19 cellular contexts compared by ENCODE assay signal in genomic region chr17:60240290-60240689, GRCh38.
DNase-seq lines count a peak whose midpoint lies in the region; FAIRE-seq and TF ChIP-seq lines count a peak whose summit lies in the region.
"Had no signal": no experiment of that assay in that cellular context is flagged by ENCODE, and none has a peak within 500 bp of the region (broad histone marks: within the 10 kb centered on the region; RNA-seq: fewer than 3 reads in every experiment).

No MANE protein-coding gene starts in this region.

- peaks cover 31 to 47% of the 10 kb centered on the region in 2 donors for H3K36me3 Mint-ChIP-seq in CD14-positive monocyte

- H3K79me1 ChIP-seq in H1 (ENCODE audit: low read depth, low read length), result no peaks in the 10 kb centered on the region

- WGBS in H1 (ENCODE audit: extremely low coverage in 1 of 2, insufficient coverage in 1 of 2, insufficient read length in 1 of 2, insufficient replicate concordance in 2 of 2, low coverage in 1 of 2, low lambda C conversion rate in 2 of 2, missing lambda C conversion rate in 1 of 2), 2 experiments, result 89% methylated on average over 3 of the region's 3 CpGs; no CpG with 5 or more reads in 1 of the 2 experiments

- H3K9me3 ChIP-seq in HEK293 (ENCODE audit: control insufficient read depth, insufficient read depth, low read depth, low read length) (no peaks in the 10 kb centered on the region), H1 (ENCODE audit: insufficient read depth in 2 of 2, low read depth in 1 of 2, low read length in 1 of 2) (no peaks in the 10 kb centered on the region)
- H3K9me3 ChIP-seq: BE2C, Caco-2 had no signal

- H3K27me3 ChIP-seq in H1 (replicated peaks in 1 of 4; ENCODE audit: control insufficient read depth in 3 of 4, extremely low read depth in 1 of 4, insufficient read depth in 3 of 4, low read length in 3 of 4), result no peaks in the 10 kb centered on the region
- H3K27me3 ChIP-seq: BE2C; BLaER1 treated with 17β-estradiol and CSF1 and Interleukin-3, amounts not matched to agents 10 nM and 100 nM had no signal

- H3K23me2 ChIP-seq in H1 (ENCODE audit: low read depth, low read length), result no peaks in the 10 kb centered on the region

- H2BK15ac ChIP-seq in H1 (ENCODE audit: low read length), result no peak overlapping the region

- POLR2A ChIA-PET in HEK293 (lab: Yijun Ruan, JAX), result no interaction called here
- POLR2A ChIA-PET in H1 (lab: Charles Lee; ENCODE audit: partially characterized antibody), result no interaction called here

- no peak for TF ChIP-seq RAD21 in H1 (IDR thresholded peaks at IDR 0.05 in 1 of 2, conservative IDR thresholded peaks at IDR 0.05 in 1 of 2; ENCODE audit: low read depth in 2 of 2, low read length in 2 of 2)

- H3K9ac ChIP-seq in H1 (replicated peaks in 1 of 4; ENCODE audit: extremely low read depth in 1 of 4, low read depth in 3 of 4, low read length in 3 of 4), result no peak overlapping the region
- H3K9ac ChIP-seq: BLaER1 treated with 17β-estradiol and CSF1 and Interleukin-3, amounts not matched to agents 10 nM and 100 nM had no signal

- H3K79me2 ChIP-seq in H1 (ENCODE audit: control insufficient read depth in 1 of 2, insufficient read depth in 2 of 2, low read length in 2 of 2), result no peaks in the 10 kb centered on the region

- H3K4ac ChIP-seq in H1 (replicated peaks; ENCODE audit: insufficient read length, low read depth, low read length), result no peak overlapping the region

- no peak overlapping the region for H2AFZ ChIP-seq in H1 (ENCODE audit: low read length)

- intact Hi-C loops in CD14-positive monocyte (cut with micrococcal nuclease), result no loop called here

- TF ChIP-seq CTCF in CD14-positive monocyte (IDR thresholded peaks at IDR 0.05) (no peak), HEK293 (tag by site-specific recombination; IDR thresholded peaks at IDR 0.05) (no peak), H1 (IDR thresholded peaks at IDR 0.05; ENCODE audit: control extremely low read depth in 1 of 3, insufficient read depth in 1 of 3, low read depth in 1 of 3, low read length in 3 of 3) (no peak)

- H3K27ac ChIP-seq in HEK293 (ENCODE audit: extremely low read depth, low read depth, low read length), result no peak overlapping the region
- no peak overlapping the region for H3K27ac ChIP-seq in H1 (ENCODE audit: low read depth, low read length)
- H3K27ac ChIP-seq: 22Rv1; BLaER1 treated with 17β-estradiol and CSF1 and Interleukin-3, amounts not matched to agents 10 nM and 100 nM had no signal

- H3K4me1 ChIP-seq in HEK293 (ENCODE audit: control insufficient read depth, insufficient read depth, low read length), result no peaks in the 10 kb centered on the region
- no peaks in the 10 kb centered on the region for H3K4me1 ChIP-seq in H1 (replicated peaks in 1 of 4; ENCODE audit: control insufficient read depth in 3 of 4, insufficient read depth in 4 of 4, low read length in 3 of 4)
- H3K4me1 ChIP-seq: BE2C, Caco-2 had no signal

- no peak for TF ChIP-seq EP300 in H1 (IDR thresholded peaks at IDR 0.05; ENCODE audit: borderline replicate concordance in 1 of 2, low read depth in 2 of 2, low read length in 2 of 2)

- DNase-seq in CD14-positive monocyte (ENCODE audit: low spot score) (no peak), H1 (ENCODE audit: low read depth in 1 of 2, low spot score in 2 of 2) (no peak), AG08396 (ENCODE audit: low spot score) (no peak), NCI-H2107 (lab: John Stamatoyannopoulos, UW) (no peak), NCI-H69 (lab: John Stamatoyannopoulos, UW) (no peak)
- DNase-seq: AML-193; BE2C; Caco-2; CD8-positive, alpha-beta T cell; DMS153; DND-41; H9; HFFc6 had no signal

- peaks cover 0 to 1% (median 0%) of the 10 kb centered on the region in 7 donors for H3K9me3 Mint-ChIP-seq in CD14-positive monocyte
- H3K9me3 Mint-ChIP-seq: H9, HFFc6 had no signal

- H3K36me3 ChIP-seq in HEK293 (ENCODE audit: control insufficient read depth in 2 of 2, insufficient read depth in 1 of 2, low read length in 2 of 2) (peaks cover 6 to 9% of the 10 kb centered on the region in 2 experiments; a peak in 2 of 3 replicates), H1 (ENCODE audit: control insufficient read depth in 2 of 4, insufficient read depth in 4 of 4, low read length in 3 of 4) (peaks cover 0 to 12% (median 4%) of the 10 kb centered on the region in 4 experiments; a peak in 3 of 8 replicates)

- no peak overlapping the region for H3K4me2 ChIP-seq in H1 (ENCODE audit: insufficient read depth in 1 of 2, low read depth in 2 of 2, low read length in 2 of 2)
- H3K4me2 ChIP-seq: BLaER1 treated with 17β-estradiol and CSF1 and Interleukin-3, amounts not matched to agents 10 nM and 100 nM had no signal

- no peak overlapping the region for H2BK5ac ChIP-seq in H1 (ENCODE audit: low read depth, low read length)

- CTCF ChIA-PET in HEK293 (lab: Yijun Ruan, JAX) (interaction anchor here (0.5 to 4.4 kb wide), 3 partner anchors 10 to 196 kb away, joined by 3 to 39 read pairs (median 3); no protein-coding TSS in a partner anchor), H1 (lab: Charles Lee; ENCODE audit: partially characterized antibody) (interaction anchor here (1.0 to 2.5 kb wide), 3 partner anchors 9 to 195 kb away, joined by 3 to 12 read pairs (median 3); no protein-coding TSS in a partner anchor)

- H3K23ac ChIP-seq in H1 (ENCODE audit: insufficient read length), result no peak overlapping the region

- H2BK120ac ChIP-seq in H1 (replicated peaks; ENCODE audit: low read depth, low read length), result no peak overlapping the region

- H4K8ac ChIP-seq in H1 (ENCODE audit: extremely low read depth, insufficient read depth, low read length), result no peak overlapping the region

- H3K18ac ChIP-seq in H1 (ENCODE audit: extremely low read depth, low read length), result no peak overlapping the region

- peak overlapping the region in 4 of 7 donors; percentile 10 to 77 (median 27) for H3K27ac Mint-ChIP-seq in CD14-positive monocyte
- H3K27ac Mint-ChIP-seq: CD8-positive, alpha-beta T cell; HFFc6 had no signal

- H2AK5ac ChIP-seq in H1 (ENCODE audit: low read depth, low read length), result no peak overlapping the region

- H4K20me1 ChIP-seq in H1 (replicated peaks in 1 of 2; ENCODE audit: control insufficient read depth in 1 of 2, insufficient read depth in 2 of 2, low read length in 2 of 2), result no peaks in the 10 kb centered on the region

- no peak for TF ChIP-seq POLR2A in H1 (IDR thresholded peaks at IDR 0.05; ENCODE audit: control extremely low read depth in 1 of 2, low read depth in 2 of 2, low read length in 2 of 2)

- H4K5ac ChIP-seq in H1 (ENCODE audit: insufficient read length, low read depth, low read length), result no peak overlapping the region

- H3K56ac ChIP-seq in H1 (replicated peaks; ENCODE audit: insufficient read length, low read depth, low read length), result peak overlapping the region; percentile 18

- no peak overlapping the region for H4K91ac ChIP-seq in H1 (replicated peaks; ENCODE audit: insufficient read length, low read length)

- H3K4me3 Mint-ChIP-seq in CD14-positive monocyte, result no peak overlapping the region
- H3K4me3 Mint-ChIP-seq: CD8-positive, alpha-beta T cell; H9; HFFc6 had no signal

- H3K27me3 Mint-ChIP-seq in CD14-positive monocyte (ENCODE audit: low read depth in 3 of 3), result peaks cover 0 to 2% (median 0%) of the 10 kb centered on the region in 3 donors

- FAIRE-seq in H1 (lab: Jason Lieb, UNC), result no peak
- FAIRE-seq: A204.1, G401.6, GM12892 had no signal

- no peak overlapping the region for H2BK12ac ChIP-seq in H1 (ENCODE audit: low read depth, low read length)

- no peak overlapping the region for H3K4me3 ChIP-seq in HEK293 (ENCODE audit: low read depth, low read length)
- no peak overlapping the region for H3K4me3 ChIP-seq in H1 (ENCODE audit: extremely low read depth in 1 of 4, insufficient read depth in 2 of 4, low read depth in 3 of 4, low read length in 4 of 4)
- H3K4me3 ChIP-seq: BLaER1 treated with 17β-estradiol and CSF1 and Interleukin-3, amounts not matched to agents 10 nM and 100 nM had no signal

- H3K4me1 Mint-ChIP-seq in CD14-positive monocyte, result no peaks in the 10 kb centered on the region
- H3K4me1 Mint-ChIP-seq: H9 had no signal

- H3K14ac ChIP-seq in H1 (ENCODE audit: insufficient read length), result no peak overlapping the region

- no peak overlapping the region for H2BK20ac ChIP-seq in H1 (ENCODE audit: low read length)

TF ChIP-seq in HEK293, 187 proteins besides CTCF, POLR2A, EP300 and RAD21:
- TF ChIP-seq PRDM1 (tag by site-specific recombination; IDR thresholded peaks at IDR 0.05) (peak; percentile 60), ZNF146 (tag by site-specific recombination; IDR thresholded peaks at IDR 0.05) (no peak), ZNF596 (tag by site-specific recombination; IDR thresholded peaks at IDR 0.05) (peak; percentile 67; the same call in 1 of the 2 replicates)
TF ChIP-seq in HEK293: peak in this region for 2.

TF ChIP-seq in H1, 55 proteins besides CTCF, POLR2A, EP300 and RAD21 (continues in another document):
- TF ChIP-seq CBX5 (IDR thresholded peaks at IDR 0.05; ENCODE audit: low read depth, low read length), result no peak
- no peak for TF ChIP-seq MAX (IDR thresholded peaks at IDR 0.05)
- no peak for TF ChIP-seq KDM4A (IDR thresholded peaks at IDR 0.05; ENCODE audit: low read depth, low read length, severe bottlenecking)
